1 cellular context compared by ENCODE assay signal in the genomic region with DNA sequence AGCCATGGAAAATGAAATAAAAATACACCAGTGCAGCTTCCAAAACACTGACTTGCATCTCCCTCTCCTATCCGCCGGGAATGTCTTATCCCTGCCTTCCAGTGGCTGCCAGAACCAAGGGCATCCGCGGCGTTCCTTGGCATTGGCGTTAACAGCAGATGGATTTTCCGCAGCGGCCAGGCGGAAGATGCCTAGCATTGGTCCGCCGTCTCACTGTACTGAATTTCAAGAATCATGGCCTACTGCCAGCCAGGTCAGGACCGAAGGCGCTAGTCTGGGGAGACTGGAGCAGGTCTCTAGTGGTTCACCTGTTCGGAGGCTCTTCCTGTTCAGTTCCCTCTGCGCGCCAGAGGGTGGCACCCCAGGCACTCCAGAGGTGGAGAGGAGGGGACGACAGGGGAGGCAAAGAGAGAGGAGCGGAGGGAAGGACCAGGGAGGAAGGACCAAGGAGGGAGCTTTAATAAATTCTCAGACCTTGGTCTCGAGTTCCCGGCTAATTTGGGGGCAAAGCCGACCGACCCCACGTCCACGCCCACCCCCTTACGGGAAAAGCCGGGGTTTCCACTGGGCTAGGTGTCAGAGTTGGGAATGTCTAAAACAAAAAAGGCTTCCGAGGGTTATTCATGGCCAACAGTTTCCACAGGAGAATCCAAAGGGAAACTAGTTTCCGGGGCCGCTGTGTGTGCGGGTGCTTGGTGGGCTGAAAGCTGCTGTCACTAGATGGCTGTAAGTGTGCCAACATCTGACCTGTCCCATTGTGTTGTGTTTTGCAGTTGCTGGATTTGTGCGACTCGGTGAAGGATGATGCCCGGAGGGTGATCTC.
TF ChIP-seq lines count a peak whose summit lies in the region.

No MANE protein-coding gene starts in this region.

TF ChIP-seq in HepG2, 621 proteins besides CTCF, POLR2A, EP300 and RAD21 (continued from another document and continues in another):
- TF ChIP-seq, protein P1, sequence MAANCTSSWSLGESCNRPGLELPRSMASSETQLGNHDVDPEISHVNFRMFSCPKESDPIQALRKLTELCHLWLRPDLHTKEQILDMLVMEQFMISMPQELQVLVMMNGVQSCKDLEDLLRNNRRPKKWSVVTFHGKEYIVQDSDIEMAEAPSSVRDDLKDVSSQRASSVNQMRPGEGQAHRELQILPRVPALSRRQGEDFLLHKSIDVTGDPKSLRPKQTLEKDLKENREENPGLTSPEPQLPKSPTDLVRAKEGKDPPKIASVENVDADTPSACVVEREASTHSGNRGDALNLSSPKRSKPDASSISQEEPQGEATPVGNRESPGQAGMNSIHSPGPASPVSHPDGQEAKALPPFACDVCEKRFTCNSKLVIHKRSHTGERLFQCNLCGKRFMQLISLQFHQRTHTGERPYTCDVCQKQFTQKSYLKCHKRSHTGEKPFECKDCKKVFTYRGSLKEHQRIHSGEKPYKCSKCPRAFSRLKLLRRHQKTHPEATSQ (CRISPR knock-in tag; IDR thresholded peaks at IDR 0.05; ENCODE audit: borderline replicate concordance), result no peak
- no peak for TF ChIP-seq NFKBIZ (CRISPR knock-in tag; IDR thresholded peaks at IDR 0.05)
- TF ChIP-seq HMG20B (CRISPR knock-in tag; conservative IDR thresholded peaks at IDR 0.05), result no peak
- no peak for TF ChIP-seq ZNF660 (CRISPR knock-in tag; IDR thresholded peaks at IDR 0.05; ENCODE audit: borderline replicate concordance, low read depth)
- TF ChIP-seq BCL6 (CRISPR knock-in tag; IDR thresholded peaks at IDR 0.05), result peak; percentile 52
- TF ChIP-seq, protein P2, sequence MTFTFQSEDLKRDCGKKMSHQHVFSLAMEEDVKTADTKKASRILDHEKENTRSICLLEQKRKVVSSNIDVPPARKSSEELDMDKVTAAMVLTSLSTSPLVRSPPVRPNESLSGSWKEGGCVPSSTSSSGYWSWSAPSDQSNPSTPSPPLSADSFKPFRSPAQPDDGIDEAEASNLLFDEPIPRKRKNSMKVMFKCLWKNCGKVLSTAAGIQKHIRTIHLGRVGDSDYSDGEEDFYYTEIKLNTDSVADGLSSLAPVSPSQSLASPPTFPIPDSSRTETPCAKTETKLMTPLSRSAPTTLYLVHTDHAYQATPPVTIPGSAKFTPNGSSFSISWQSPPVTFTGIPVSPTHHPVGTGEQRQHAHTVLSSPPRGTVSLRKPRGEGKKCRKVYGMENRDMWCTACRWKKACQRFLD (CRISPR knock-in tag; IDR thresholded peaks at IDR 0.05; ENCODE audit: borderline replicate concordance), result no peak
- no peak for TF ChIP-seq MAFK (conservative IDR thresholded peaks at IDR 0.05 in 1 of 2, IDR thresholded peaks at IDR 0.05 in 1 of 2; ENCODE audit: low read length in 2 of 2)
- no peak for TF ChIP-seq ZNF839 (CRISPR knock-in tag; IDR thresholded peaks at IDR 0.05; ENCODE audit: borderline replicate concordance)
- TF ChIP-seq, protein P3, sequence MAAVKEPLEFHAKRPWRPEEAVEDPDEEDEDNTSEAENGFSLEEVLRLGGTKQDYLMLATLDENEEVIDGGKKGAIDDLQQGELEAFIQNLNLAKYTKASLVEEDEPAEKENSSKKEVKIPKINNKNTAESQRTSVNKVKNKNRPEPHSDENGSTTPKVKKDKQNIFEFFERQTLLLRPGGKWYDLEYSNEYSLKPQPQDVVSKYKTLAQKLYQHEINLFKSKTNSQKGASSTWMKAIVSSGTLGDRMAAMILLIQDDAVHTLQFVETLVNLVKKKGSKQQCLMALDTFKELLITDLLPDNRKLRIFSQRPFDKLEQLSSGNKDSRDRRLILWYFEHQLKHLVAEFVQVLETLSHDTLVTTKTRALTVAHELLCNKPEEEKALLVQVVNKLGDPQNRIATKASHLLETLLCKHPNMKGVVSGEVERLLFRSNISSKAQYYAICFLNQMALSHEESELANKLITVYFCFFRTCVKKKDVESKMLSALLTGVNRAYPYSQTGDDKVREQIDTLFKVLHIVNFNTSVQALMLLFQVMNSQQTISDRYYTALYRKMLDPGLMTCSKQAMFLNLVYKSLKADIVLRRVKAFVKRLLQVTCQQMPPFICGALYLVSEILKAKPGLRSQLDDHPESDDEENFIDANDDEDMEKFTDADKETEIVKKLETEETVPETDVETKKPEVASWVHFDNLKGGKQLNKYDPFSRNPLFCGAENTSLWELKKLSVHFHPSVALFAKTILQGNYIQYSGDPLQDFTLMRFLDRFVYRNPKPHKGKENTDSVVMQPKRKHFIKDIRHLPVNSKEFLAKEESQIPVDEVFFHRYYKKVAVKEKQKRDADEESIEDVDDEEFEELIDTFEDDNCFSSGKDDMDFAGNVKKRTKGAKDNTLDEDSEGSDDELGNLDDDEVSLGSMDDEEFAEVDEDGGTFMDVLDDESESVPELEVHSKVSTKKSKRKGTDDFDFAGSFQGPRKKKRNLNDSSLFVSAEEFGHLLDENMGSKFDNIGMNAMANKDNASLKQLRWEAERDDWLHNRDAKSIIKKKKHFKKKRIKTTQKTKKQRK (IDR thresholded peaks at IDR 0.05; ENCODE audit: low read length), result no peak
- TF ChIP-seq CEBPB (IDR thresholded peaks at IDR 0.05; ENCODE audit: borderline replicate concordance, low read depth, low read length), result no peak
- TF ChIP-seq RFXANK (CRISPR knock-in tag; IDR thresholded peaks at IDR 0.05), result no peak
- TF ChIP-seq ZNF557 (CRISPR knock-in tag; IDR thresholded peaks at IDR 0.05), result no peak
- TF ChIP-seq, protein P4, sequence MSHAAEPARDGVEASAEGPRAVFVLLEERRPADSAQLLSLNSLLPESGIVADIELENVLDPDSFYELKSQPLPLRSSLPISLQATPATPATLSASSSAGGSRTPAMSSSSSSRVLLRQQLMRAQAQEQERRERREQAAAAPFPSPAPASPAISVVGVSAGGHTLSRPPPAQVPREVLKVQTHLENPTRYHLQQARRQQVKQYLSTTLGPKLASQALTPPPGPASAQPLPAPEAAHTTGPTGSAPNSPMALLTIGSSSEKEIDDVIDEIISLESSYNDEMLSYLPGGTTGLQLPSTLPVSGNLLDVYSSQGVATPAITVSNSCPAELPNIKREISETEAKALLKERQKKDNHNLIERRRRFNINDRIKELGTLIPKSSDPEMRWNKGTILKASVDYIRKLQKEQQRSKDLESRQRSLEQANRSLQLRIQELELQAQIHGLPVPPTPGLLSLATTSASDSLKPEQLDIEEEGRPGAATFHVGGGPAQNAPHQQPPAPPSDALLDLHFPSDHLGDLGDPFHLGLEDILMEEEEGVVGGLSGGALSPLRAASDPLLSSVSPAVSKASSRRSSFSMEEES (CRISPR knock-in tag; IDR thresholded peaks at IDR 0.05), result no peak
- no peak for TF ChIP-seq ZNF383 (CRISPR knock-in tag; IDR thresholded peaks at IDR 0.05; ENCODE audit: borderline replicate concordance)
- no peak for TF ChIP-seq ZNF235 (CRISPR knock-in tag; IDR thresholded peaks at IDR 0.05; ENCODE audit: borderline replicate concordance)
- no peak for TF ChIP-seq HNRNPLL (IDR thresholded peaks at IDR 0.05; ENCODE audit: low read depth, low read length, poor library complexity, severe bottlenecking)
- TF ChIP-seq HNF4G (IDR thresholded peaks at IDR 0.05; ENCODE audit: borderline replicate concordance, low read depth, low read length), result no peak
- TF ChIP-seq HNF4G (CRISPR knock-in tag; IDR thresholded peaks at IDR 0.05; ENCODE audit: borderline replicate concordance, low read depth), result no peak
- no peak for TF ChIP-seq FIP1L1 (IDR thresholded peaks at IDR 0.05; ENCODE audit: borderline replicate concordance, insufficient read depth, low read depth, low read length)
- TF ChIP-seq ZSCAN22 (CRISPR knock-in tag; IDR thresholded peaks at IDR 0.05), result no peak
- peak; percentile 52; the same call in 1 of the 2 replicates for TF ChIP-seq GABPB1 (CRISPR knock-in tag; IDR thresholded peaks at IDR 0.05)
- no peak for TF ChIP-seq SKI (IDR thresholded peaks at IDR 0.05; ENCODE audit: partially characterized antibody)
- TF ChIP-seq, protein P5, sequence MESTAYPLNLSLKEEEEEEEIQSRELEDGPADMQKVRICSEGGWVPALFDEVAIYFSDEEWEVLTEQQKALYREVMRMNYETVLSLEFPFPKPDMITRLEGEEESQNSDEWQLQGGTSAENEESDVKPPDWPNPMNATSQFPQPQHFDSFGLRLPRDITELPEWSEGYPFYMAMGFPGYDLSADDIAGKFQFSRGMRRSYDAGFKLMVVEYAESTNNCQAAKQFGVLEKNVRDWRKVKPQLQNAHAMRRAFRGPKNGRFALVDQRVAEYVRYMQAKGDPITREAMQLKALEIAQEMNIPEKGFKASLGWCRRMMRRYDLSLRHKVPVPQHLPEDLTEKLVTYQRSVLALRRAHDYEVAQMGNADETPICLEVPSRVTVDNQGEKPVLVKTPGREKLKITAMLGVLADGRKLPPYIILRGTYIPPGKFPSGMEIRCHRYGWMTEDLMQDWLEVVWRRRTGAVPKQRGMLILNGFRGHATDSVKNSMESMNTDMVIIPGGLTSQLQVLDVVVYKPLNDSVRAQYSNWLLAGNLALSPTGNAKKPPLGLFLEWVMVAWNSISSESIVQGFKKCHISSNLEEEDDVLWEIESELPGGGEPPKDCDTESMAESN (CRISPR knock-in tag; conservative IDR thresholded peaks at IDR 0.05), result no peak
- TF ChIP-seq, protein P6, sequence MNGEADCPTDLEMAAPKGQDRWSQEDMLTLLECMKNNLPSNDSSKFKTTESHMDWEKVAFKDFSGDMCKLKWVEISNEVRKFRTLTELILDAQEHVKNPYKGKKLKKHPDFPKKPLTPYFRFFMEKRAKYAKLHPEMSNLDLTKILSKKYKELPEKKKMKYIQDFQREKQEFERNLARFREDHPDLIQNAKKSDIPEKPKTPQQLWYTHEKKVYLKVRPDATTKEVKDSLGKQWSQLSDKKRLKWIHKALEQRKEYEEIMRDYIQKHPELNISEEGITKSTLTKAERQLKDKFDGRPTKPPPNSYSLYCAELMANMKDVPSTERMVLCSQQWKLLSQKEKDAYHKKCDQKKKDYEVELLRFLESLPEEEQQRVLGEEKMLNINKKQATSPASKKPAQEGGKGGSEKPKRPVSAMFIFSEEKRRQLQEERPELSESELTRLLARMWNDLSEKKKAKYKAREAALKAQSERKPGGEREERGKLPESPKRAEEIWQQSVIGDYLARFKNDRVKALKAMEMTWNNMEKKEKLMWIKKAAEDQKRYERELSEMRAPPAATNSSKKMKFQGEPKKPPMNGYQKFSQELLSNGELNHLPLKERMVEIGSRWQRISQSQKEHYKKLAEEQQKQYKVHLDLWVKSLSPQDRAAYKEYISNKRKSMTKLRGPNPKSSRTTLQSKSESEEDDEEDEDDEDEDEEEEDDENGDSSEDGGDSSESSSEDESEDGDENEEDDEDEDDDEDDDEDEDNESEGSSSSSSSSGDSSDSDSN (CRISPR knock-in tag; IDR thresholded peaks at IDR 0.05), result peak; percentile 39; the same call in 1 of the 2 replicates
- no peak for TF ChIP-seq ISL2 (CRISPR knock-in tag; IDR thresholded peaks at IDR 0.05)
- TF ChIP-seq NR2F6 (IDR thresholded peaks at IDR 0.05), result no peak
- 0 out of 2 replicates have a peak, but pooled peaks have one; percentile 28 for TF ChIP-seq NR2F6 (CRISPR knock-in tag; IDR thresholded peaks at IDR 0.05)
- no peak for TF ChIP-seq NR2F1 (CRISPR knock-in tag; IDR thresholded peaks at IDR 0.05)
- 0 out of 2 replicates have a peak, but pooled peaks have one; percentile 43 for TF ChIP-seq SMAD3 (CRISPR knock-in tag; IDR thresholded peaks at IDR 0.05)
- 0 out of 2 replicates have a peak, but pooled peaks have one; percentile 71 for TF ChIP-seq ZMAT3 (CRISPR knock-in tag; conservative IDR thresholded peaks at IDR 0.05)
- TF ChIP-seq, protein P7, sequence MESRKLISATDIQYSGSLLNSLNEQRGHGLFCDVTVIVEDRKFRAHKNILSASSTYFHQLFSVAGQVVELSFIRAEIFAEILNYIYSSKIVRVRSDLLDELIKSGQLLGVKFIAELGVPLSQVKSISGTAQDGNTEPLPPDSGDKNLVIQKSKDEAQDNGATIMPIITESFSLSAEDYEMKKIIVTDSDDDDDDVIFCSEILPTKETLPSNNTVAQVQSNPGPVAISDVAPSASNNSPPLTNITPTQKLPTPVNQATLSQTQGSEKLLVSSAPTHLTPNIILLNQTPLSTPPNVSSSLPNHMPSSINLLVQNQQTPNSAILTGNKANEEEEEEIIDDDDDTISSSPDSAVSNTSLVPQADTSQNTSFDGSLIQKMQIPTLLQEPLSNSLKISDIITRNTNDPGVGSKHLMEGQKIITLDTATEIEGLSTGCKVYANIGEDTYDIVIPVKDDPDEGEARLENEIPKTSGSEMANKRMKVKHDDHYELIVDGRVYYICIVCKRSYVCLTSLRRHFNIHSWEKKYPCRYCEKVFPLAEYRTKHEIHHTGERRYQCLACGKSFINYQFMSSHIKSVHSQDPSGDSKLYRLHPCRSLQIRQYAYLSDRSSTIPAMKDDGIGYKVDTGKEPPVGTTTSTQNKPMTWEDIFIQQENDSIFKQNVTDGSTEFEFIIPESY (CRISPR knock-in tag; IDR thresholded peaks at IDR 0.05), result peak; percentile 75
- TF ChIP-seq ZNF558 (CRISPR knock-in tag; IDR thresholded peaks at IDR 0.05; ENCODE audit: borderline replicate concordance), result no peak
- TF ChIP-seq ZNF337 (CRISPR knock-in tag; IDR thresholded peaks at IDR 0.05; ENCODE audit: borderline replicate concordance, low read depth), result no peak
- TF ChIP-seq ZNF264 (CRISPR knock-in tag; IDR thresholded peaks at IDR 0.05), result no peak
- no peak for TF ChIP-seq ZBTB42 (CRISPR knock-in tag; IDR thresholded peaks at IDR 0.05)
- TF ChIP-seq, protein P8, sequence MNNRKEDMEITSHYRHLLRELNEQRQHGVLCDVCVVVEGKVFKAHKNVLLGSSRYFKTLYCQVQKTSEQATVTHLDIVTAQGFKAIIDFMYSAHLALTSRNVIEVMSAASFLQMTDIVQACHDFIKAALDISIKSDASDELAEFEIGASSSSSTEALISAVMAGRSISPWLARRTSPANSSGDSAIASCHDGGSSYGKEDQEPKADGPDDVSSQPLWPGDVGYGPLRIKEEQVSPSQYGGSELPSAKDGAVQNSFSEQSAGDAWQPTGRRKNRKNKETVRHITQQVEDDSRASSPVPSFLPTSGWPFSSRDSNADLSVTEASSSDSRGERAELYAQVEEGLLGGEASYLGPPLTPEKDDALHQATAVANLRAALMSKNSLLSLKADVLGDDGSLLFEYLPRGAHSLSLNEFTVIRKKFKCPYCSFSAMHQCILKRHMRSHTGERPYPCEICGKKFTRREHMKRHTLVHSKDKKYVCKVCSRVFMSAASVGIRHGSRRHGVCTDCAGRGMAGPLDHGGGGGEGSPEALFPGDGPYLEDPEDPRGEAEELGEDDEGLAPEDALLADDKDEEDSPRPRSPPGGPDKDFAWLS (CRISPR knock-in tag; IDR thresholded peaks at IDR 0.05; ENCODE audit: borderline replicate concordance), result no peak
